ENCODE assay signal across 1 cellular context in the genomic region with DNA sequence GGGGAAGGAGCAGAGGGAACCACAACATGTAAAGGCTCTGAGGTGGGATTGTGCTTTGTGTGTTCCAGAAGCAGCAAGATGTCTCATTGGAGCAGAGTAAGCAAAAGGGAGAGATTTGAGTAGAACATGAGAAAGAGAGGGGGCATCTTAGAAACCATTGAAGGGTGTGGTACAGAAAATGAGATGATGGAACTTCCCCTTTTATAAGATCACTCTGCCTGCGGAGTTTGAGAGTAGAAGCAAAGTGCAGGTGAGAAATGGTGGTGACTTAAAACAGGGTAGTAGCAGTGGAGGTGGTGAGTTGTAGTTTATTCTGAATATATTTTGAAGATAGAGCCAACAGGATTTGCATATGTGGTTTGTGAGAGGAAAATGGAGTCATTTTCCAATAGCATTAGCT.
TF ChIP-seq lines count a peak whose summit lies in the region.

No MANE protein-coding gene starts in this region.

TF ChIP-seq in GM12878, 131 proteins besides CTCF, POLR2A, EP300 and RAD21 (continued from another document):
- TF ChIP-seq, protein P1, sequence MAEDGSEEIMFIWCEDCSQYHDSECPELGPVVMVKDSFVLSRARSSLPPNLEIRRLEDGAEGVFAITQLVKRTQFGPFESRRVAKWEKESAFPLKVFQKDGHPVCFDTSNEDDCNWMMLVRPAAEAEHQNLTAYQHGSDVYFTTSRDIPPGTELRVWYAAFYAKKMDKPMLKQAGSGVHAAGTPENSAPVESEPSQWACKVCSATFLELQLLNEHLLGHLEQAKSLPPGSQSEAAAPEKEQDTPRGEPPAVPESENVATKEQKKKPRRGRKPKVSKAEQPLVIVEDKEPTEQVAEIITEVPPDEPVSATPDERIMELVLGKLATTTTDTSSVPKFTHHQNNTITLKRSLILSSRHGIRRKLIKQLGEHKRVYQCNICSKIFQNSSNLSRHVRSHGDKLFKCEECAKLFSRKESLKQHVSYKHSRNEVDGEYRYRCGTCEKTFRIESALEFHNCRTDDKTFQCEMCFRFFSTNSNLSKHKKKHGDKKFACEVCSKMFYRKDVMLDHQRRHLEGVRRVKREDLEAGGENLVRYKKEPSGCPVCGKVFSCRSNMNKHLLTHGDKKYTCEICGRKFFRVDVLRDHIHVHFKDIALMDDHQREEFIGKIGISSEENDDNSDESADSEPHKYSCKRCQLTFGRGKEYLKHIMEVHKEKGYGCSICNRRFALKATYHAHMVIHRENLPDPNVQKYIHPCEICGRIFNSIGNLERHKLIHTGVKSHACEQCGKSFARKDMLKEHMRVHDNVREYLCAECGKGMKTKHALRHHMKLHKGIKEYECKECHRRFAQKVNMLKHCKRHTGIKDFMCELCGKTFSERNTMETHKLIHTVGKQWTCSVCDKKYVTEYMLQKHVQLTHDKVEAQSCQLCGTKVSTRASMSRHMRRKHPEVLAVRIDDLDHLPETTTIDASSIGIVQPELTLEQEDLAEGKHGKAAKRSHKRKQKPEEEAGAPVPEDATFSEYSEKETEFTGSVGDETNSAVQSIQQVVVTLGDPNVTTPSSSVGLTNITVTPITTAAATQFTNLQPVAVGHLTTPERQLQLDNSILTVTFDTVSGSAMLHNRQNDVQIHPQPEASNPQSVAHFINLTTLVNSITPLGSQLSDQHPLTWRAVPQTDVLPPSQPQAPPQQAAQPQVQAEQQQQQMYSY (CRISPR knock-in tag; IDR thresholded peaks at IDR 0.05), result no peak
- TF ChIP-seq TCF12 (IDR thresholded peaks at IDR 0.05; ENCODE audit: low read depth, low read length) (no peak), TBL1XR1 (IDR thresholded peaks at IDR 0.05; ENCODE audit: low read depth, low read length) (no peak), TCF7 (IDR thresholded peaks at IDR 0.05; ENCODE audit: borderline replicate concordance) (no peak), JUND (IDR thresholded peaks at IDR 0.05; ENCODE audit: low read depth, low read length) (no peak), ZNF384 (IDR thresholded peaks at IDR 0.05; ENCODE audit: borderline replicate concordance, low read depth, low read length) (no peak), CHD1 (IDR thresholded peaks at IDR 0.05; ENCODE audit: low read depth, low read length) (no peak), NFIC (IDR thresholded peaks at IDR 0.05; ENCODE audit: low read depth, low read length) (peak; percentile 17; the same call in 1 of the 2 replicates), RUNX3 (IDR thresholded peaks at IDR 0.05; ENCODE audit: low read length) (peak; percentile 32; the same call in 1 of the 2 replicates), ZBED1 (IDR thresholded peaks at IDR 0.05; ENCODE audit: borderline replicate concordance) (no peak), KAT2A (conservative IDR thresholded peaks at IDR 0.05; ENCODE audit: control insufficient read depth, low read depth, low read length) (no peak), SIN3A (IDR thresholded peaks at IDR 0.05; ENCODE audit: low read depth, low read length) (no peak), HDAC2 (IDR thresholded peaks at IDR 0.05) (no peak), NR2C1 (IDR thresholded peaks at IDR 0.05) (no peak)
- TF ChIP-seq, protein P2, sequence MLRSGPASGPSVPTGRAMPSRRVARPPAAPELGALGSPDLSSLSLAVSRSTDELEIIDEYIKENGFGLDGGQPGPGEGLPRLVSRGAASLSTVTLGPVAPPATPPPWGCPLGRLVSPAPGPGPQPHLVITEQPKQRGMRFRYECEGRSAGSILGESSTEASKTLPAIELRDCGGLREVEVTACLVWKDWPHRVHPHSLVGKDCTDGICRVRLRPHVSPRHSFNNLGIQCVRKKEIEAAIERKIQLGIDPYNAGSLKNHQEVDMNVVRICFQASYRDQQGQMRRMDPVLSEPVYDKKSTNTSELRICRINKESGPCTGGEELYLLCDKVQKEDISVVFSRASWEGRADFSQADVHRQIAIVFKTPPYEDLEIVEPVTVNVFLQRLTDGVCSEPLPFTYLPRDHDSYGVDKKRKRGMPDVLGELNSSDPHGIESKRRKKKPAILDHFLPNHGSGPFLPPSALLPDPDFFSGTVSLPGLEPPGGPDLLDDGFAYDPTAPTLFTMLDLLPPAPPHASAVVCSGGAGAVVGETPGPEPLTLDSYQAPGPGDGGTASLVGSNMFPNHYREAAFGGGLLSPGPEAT (IDR thresholded peaks at IDR 0.05; ENCODE audit: low read depth), result no peak
- TF ChIP-seq, protein P3, sequence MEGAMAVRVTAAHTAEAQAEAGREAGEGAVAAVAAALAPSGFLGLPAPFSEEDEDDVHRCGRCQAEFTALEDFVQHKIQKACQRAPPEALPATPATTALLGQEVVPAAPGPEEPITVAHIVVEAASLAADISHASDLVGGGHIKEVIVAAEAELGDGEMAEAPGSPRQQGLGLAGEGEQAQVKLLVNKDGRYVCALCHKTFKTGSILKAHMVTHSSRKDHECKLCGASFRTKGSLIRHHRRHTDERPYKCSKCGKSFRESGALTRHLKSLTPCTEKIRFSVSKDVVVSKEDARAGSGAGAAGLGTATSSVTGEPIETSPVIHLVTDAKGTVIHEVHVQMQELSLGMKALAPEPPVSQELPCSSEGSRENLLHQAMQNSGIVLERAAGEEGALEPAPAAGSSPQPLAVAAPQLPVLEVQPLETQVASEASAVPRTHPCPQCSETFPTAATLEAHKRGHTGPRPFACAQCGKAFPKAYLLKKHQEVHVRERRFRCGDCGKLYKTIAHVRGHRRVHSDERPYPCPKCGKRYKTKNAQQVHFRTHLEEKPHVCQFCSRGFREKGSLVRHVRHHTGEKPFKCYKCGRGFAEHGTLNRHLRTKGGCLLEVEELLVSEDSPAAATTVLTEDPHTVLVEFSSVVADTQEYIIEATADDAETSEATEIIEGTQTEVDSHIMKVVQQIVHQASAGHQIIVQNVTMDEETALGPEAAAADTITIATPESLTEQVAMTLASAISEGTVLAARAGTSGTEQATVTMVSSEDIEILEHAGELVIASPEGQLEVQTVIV (IDR thresholded peaks at IDR 0.05; ENCODE audit: borderline replicate concordance, partially characterized antibody), result no peak
- TF ChIP-seq, protein P4, sequence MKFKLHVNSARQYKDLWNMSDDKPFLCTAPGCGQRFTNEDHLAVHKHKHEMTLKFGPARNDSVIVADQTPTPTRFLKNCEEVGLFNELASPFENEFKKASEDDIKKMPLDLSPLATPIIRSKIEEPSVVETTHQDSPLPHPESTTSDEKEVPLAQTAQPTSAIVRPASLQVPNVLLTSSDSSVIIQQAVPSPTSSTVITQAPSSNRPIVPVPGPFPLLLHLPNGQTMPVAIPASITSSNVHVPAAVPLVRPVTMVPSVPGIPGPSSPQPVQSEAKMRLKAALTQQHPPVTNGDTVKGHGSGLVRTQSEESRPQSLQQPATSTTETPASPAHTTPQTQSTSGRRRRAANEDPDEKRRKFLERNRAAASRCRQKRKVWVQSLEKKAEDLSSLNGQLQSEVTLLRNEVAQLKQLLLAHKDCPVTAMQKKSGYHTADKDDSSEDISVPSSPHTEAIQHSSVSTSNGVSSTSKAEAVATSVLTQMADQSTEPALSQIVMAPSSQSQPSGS (IDR thresholded peaks at IDR 0.05; ENCODE audit: low read length), result peak; percentile 20; the same call in 1 of the 2 replicates
- TF ChIP-seq, protein P5, sequence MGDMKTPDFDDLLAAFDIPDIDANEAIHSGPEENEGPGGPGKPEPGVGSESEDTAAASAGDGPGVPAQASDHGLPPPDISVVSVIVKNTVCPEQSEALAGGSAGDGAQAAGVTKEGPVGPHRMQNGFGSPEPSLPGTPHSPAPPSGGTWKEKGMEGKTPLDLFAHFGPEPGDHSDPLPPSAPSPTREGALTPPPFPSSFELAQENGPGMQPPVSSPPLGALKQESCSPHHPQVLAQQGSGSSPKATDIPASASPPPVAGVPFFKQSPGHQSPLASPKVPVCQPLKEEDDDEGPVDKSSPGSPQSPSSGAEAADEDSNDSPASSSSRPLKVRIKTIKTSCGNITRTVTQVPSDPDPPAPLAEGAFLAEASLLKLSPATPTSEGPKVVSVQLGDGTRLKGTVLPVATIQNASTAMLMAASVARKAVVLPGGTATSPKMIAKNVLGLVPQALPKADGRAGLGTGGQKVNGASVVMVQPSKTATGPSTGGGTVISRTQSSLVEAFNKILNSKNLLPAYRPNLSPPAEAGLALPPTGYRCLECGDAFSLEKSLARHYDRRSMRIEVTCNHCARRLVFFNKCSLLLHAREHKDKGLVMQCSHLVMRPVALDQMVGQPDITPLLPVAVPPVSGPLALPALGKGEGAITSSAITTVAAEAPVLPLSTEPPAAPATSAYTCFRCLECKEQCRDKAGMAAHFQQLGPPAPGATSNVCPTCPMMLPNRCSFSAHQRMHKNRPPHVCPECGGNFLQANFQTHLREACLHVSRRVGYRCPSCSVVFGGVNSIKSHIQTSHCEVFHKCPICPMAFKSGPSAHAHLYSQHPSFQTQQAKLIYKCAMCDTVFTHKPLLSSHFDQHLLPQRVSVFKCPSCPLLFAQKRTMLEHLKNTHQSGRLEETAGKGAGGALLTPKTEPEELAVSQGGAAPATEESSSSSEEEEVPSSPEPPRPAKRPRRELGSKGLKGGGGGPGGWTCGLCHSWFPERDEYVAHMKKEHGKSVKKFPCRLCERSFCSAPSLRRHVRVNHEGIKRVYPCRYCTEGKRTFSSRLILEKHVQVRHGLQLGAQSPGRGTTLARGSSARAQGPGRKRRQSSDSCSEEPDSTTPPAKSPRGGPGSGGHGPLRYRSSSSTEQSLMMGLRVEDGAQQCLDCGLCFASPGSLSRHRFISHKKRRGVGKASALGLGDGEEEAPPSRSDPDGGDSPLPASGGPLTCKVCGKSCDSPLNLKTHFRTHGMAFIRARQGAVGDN (IDR thresholded peaks at IDR 0.05), result no peak
